Comparison of ENCODE assay signal across 7 cellular contexts in the genomic region with DNA sequence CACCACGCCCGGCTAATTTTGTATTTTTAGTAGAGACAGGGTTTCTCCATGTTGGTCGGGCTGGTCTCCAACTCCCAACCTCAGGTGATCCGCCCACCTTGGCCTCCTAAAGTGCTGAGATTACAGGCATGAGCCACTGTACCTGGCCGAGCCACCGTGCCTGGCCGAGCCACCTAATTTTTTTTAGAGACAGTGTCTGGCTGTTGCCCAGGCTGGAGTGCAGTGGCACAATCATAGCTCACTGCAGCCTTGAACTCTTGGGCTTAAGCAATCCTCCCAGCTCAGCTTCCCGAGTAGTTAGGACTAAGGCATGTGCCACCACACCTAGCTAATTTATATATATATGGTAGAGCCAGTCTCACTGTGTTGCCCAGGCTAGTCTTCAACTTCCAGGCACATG. TPM values are rescaled to one million over a fixed set of nuclear protein-coding genes. Genes with fewer than 3 reads are reported as not detected.
DNase-seq lines count a peak whose midpoint lies in the region; ATAC-seq, FAIRE-seq and TF ChIP-seq lines count a peak whose summit lies in the region.
"Not testable (repeated sequence)": the region's sequence is repeated elsewhere in the genome, so short reads cannot be mapped to it uniquely, and the experiment has no call there.

No MANE protein-coding gene starts in this region.

- peaks cover 37% of the 10 kb centered on the region for H3K36me3 Mint-ChIP-seq in CD4-positive, alpha-beta T cell (ENCODE audit: low read depth)
- peaks cover 73% of the 10 kb centered on the region for H3K36me3 Mint-ChIP-seq in activated CD4-positive, alpha-beta T cell treated with anti-CD3 and anti-CD28 coated beads, Interleukin-2, amount 10 ng/mL, durations not matched to agents 24 days and 14 days (ENCODE audit: low read depth)

- TF ChIP-seq CTCF in CD4-positive, alpha-beta T cell (IDR thresholded peaks at IDR 0.05); OCI-LY1 (IDR thresholded peaks at IDR 0.05; ENCODE audit: low read length); K562 (IDR thresholded peaks at IDR 0.05 in 2 of 3, conservative IDR thresholded peaks at IDR 0.05 in 1 of 3; ENCODE audit: insufficient read depth in 2 of 3, low read depth in 1 of 3, low read length in 3 of 3); cardiac muscle cell (IDR thresholded peaks at IDR 0.05; ENCODE audit: low read depth, low read length); prostate gland (IDR thresholded peaks at IDR 0.05): not testable (repeated sequence)

- H3K4me1 ChIP-seq in OCI-LY1 (ENCODE audit: insufficient read depth, low read length, severe bottlenecking) (peaks cover 71% of the 10 kb centered on the region), K562 (replicated peaks in 1 of 2; ENCODE audit: control insufficient read depth in 2 of 2, insufficient read depth in 2 of 2, low read length in 2 of 2) (peaks cover 17 to 36% of the 10 kb centered on the region in 2 experiments; a peak in 4 of 5 replicates), cardiac muscle cell (ENCODE audit: low read depth) (peaks cover 22% of the 10 kb centered on the region)
- not testable (repeated sequence) for H3K4me1 ChIP-seq in prostate gland (replicated peaks)

- not testable (repeated sequence) for H2AFZ ChIP-seq in OCI-LY1 (ENCODE audit: low read length); K562 (ENCODE audit: low read depth, low read length)

- not testable (repeated sequence) for BruUV-seq in K562 (replicated peaks; lab: Mats Ljungman, UMichigan)

- H3K27me3 Mint-ChIP-seq in CD4-positive, alpha-beta T cell; activated CD4-positive, alpha-beta T cell treated with anti-CD3 and anti-CD28 coated beads, Interleukin-2, amount 10 ng/mL, durations not matched to agents 24 days and 14 days: not testable (repeated sequence)

- not testable (repeated sequence) for H3K9me2 ChIP-seq in OCI-LY1 (ENCODE audit: low read depth, low read length)

- not testable (repeated sequence) for H3K9me3 ChIP-seq in CD4-positive, alpha-beta T cell (ENCODE audit: control insufficient read depth, low read length); OCI-LY1 (ENCODE audit: low read length); K562 (replicated peaks; ENCODE audit: control insufficient read depth, insufficient read depth, low read depth, low read length); cardiac muscle cell (ENCODE audit: low read depth); prostate gland

- H3K9me1 ChIP-seq in K562 (ENCODE audit: control insufficient read depth, insufficient read depth, low read length), result peaks cover 16% of the 10 kb centered on the region

- peak overlapping the region; percentile 12 for H3K27ac Mint-ChIP-seq in CD4-positive, alpha-beta T cell
- H3K27ac Mint-ChIP-seq in activated CD4-positive, alpha-beta T cell treated with anti-CD3 and anti-CD28 coated beads, Interleukin-2, amount 10 ng/mL, durations not matched to agents 24 days and 14 days, result peak overlapping the region; percentile 46

- not testable (repeated sequence) for DNase-seq in CD4-positive, alpha-beta T cell; activated CD4-positive, alpha-beta T cell treated with anti-CD3 and anti-CD28 coated beads, Interleukin-2, amount 10 ng/mL, durations not matched to agents 24 days and 14 days; K562 (ENCODE audit: extremely low read depth in 1 of 4, low spot score in 3 of 4); cardiac muscle cell (ENCODE audit: low read depth in 1 of 2, low spot score in 1 of 2); prostate gland (ENCODE audit: low spot score)
- peak; percentile 27 for DNase-seq in mucosa of gallbladder (ENCODE audit: low spot score)

- not testable (repeated sequence) for TF ChIP-seq RAD21 in K562 (CRISPR knock-in tag; conservative IDR thresholded peaks at IDR 0.05 in 1 of 2, IDR thresholded peaks at IDR 0.05 in 1 of 2)

- peaks cover 71% of the 10 kb centered on the region for H3K79me2 ChIP-seq in OCI-LY1 (ENCODE audit: insufficient read depth, low read length)
- peaks cover 76% of the 10 kb centered on the region for H3K79me2 ChIP-seq in K562 (ENCODE audit: control insufficient read depth, insufficient read depth, low read length)

- H3K9ac ChIP-seq in OCI-LY1 (ENCODE audit: low read length) (peak overlapping the region; percentile 23; the same call in 1 of the 2 replicates), K562 (ENCODE audit: insufficient read depth in 1 of 2, low read depth in 2 of 2, low read length in 2 of 2) (0 out of 4 replicates have a peak overlapping the region, but pooled peaks of 1 of the 2 experiments have one; percentile 40)

- not testable (repeated sequence) for H3F3A ChIP-seq in OCI-LY1 (ENCODE audit: insufficient read depth, low read length)

- H3K4me1 Mint-ChIP-seq in CD4-positive, alpha-beta T cell (ENCODE audit: low read depth), result peaks cover 63% of the 10 kb centered on the region
- peaks cover 62% of the 10 kb centered on the region for H3K4me1 Mint-ChIP-seq in activated CD4-positive, alpha-beta T cell treated with anti-CD3 and anti-CD28 coated beads, Interleukin-2, amount 10 ng/mL, durations not matched to agents 24 days and 14 days

- WGBS in K562 (ENCODE audit: insufficient coverage, low coverage, missing lambda C conversion rate), result 94% methylated on average over 4 of the region's 8 CpGs
- 78% methylated on average over 8 of the region's 8 CpGs for WGBS in prostate gland

- not testable (repeated sequence) for H3K27ac ChIP-seq in CD4-positive, alpha-beta T cell (ENCODE audit: low read depth, low read length)
- H3K27ac ChIP-seq in OCI-LY1 (ENCODE audit: low read depth, low read length, poor library complexity, severe bottlenecking) (peak overlapping the region; percentile 59), K562 (ENCODE audit: extremely low read depth, low read depth, low read length) (peak overlapping the region; percentile 40; the same call in 1 of the 3 replicates), cardiac muscle cell (peak overlapping the region; percentile 7), prostate gland (peak overlapping the region; percentile 3 to 98)

- H3K4me3 ChIP-seq in OCI-LY1 (ENCODE audit: low read depth, low read length, poor library complexity, severe bottlenecking), result peak overlapping the region; percentile 16
- not testable (repeated sequence) for H3K4me3 ChIP-seq in K562, cardiac muscle cell, prostate gland

- POLR2A ChIA-PET in CD4-positive, alpha-beta T cell (lab: Charles Lee), result interaction anchor here (0.5 to 5.0 kb wide), 5 partner anchors 9 to 54 kb away, joined by 3 to 92 read pairs (median 41); a partner anchor contains a TSS
- POLR2A ChIA-PET in K562 (lab: Yijun Ruan, JAX), result interaction anchor here (1.0 to 1.2 kb wide), 2 partner anchors 9 to 11 kb away, joined by 4 read pairs; no protein-coding TSS in a partner anchor

- H3K4me3 Mint-ChIP-seq in CD4-positive, alpha-beta T cell, result peak overlapping the region; percentile 27
- not testable (repeated sequence) for H3K4me3 Mint-ChIP-seq in activated CD4-positive, alpha-beta T cell treated with anti-CD3 and anti-CD28 coated beads, Interleukin-2, amount 10 ng/mL, durations not matched to agents 24 days and 14 days

- not testable (repeated sequence) for ATAC-seq in CD4-positive, alpha-beta T cell (ENCODE audit: poor library complexity); K562

- not testable (repeated sequence) for H3K27me3 ChIP-seq in CD4-positive, alpha-beta T cell (ENCODE audit: control insufficient read depth, insufficient read depth, low read length); OCI-LY1 (ENCODE audit: insufficient read depth, low read length); K562 (ENCODE audit: control insufficient read depth in 2 of 2, insufficient read depth in 2 of 2, low read length in 2 of 2); cardiac muscle cell; prostate gland (replicated peaks; ENCODE audit: insufficient read depth)

- peak overlapping the region; percentile 52 for H3K4me2 ChIP-seq in OCI-LY1 (ENCODE audit: low read length)
- H3K4me2 ChIP-seq in K562 (ENCODE audit: insufficient read depth, low read length), result 0 out of 2 replicates have a peak overlapping the region, but pooled peaks have one; percentile 27

- TF ChIP-seq POLR2A in K562 (conservative IDR thresholded peaks at IDR 0.05); prostate gland (IDR thresholded peaks at IDR 0.05): not testable (repeated sequence)

- H3K9me3 Mint-ChIP-seq in CD4-positive, alpha-beta T cell; activated CD4-positive, alpha-beta T cell treated with anti-CD3 and anti-CD28 coated beads, Interleukin-2, amount 10 ng/mL, durations not matched to agents 24 days and 14 days: not testable (repeated sequence)

- intact Hi-C loops in CD4-positive, alpha-beta T cell (cut with DNase I, micrococcal nuclease); K562 (cut with micrococcal nuclease); prostate gland (cut with DNase I): not testable (repeated sequence)
- intact Hi-C loops in activated CD4-positive, alpha-beta T cell treated with anti-CD3 and anti-CD28 coated beads, Interleukin-2, amount 10 ng/mL, durations not matched to agents 24 days and 14 days (cut with micrococcal nuclease), result loop anchor here (10.0 kb wide), 1 partner anchor 239 kb away; a partner anchor contains a TSS

- not testable (repeated sequence) for TF ChIP-seq EP300 in K562 (IDR thresholded peaks at IDR 0.05; ENCODE audit: low read length)

- in situ Hi-C loops in K562 (cut with MboI), result not testable (repeated sequence)

- H4K20me1 ChIP-seq in OCI-LY1 (ENCODE audit: insufficient read depth, low read length), result not testable (repeated sequence)
- H4K20me1 ChIP-seq in K562 (replicated peaks; ENCODE audit: control insufficient read depth, insufficient read depth, low read length), result peaks cover 14% of the 10 kb centered on the region; the same call in 1 of the 2 replicates

- CTCF ChIA-PET in CD4-positive, alpha-beta T cell (lab: Charles Lee), result interaction anchor here (2.3 to 3.4 kb wide), 2 partner anchors 9 to 22 kb away, joined by 8 to 9 read pairs; no protein-coding TSS in a partner anchor
- CTCF ChIA-PET in K562 (lab: Yijun Ruan, JAX; ENCODE audit: low intra/inter-chr PET ratio), result not testable (repeated sequence)

- not testable (repeated sequence) for FAIRE-seq in K562 (lab: Jason Lieb, UNC)

- H3K36me3 ChIP-seq in OCI-LY1 (ENCODE audit: insufficient read depth, low read length), result peaks cover 74% of the 10 kb centered on the region
- H3K36me3 ChIP-seq in K562 (ENCODE audit: control insufficient read depth, insufficient read depth, low read length), result peaks cover 50% of the 10 kb centered on the region
- not testable (repeated sequence) for H3K36me3 ChIP-seq in cardiac muscle cell, prostate gland

RNA-seq across cellular contexts. Expression of a gene that starts 2.6 kb away (rescaled TPM):
- total RNA-seq in CD4-positive, alpha-beta T cell, result 10 to 100 TPM; 67.2 to 69.9 TPM
- total RNA-seq in activated CD4-positive, alpha-beta T cell treated with anti-CD3 and anti-CD28 coated beads, Interleukin-2, amount 10 ng/mL, durations not matched to agents 24 days and 14 days, result 209 and 218 TPM in 2 replicates
- 399 and 583 TPM in 2 replicates for total RNA-seq in K562 (2011; cell fraction: chromatin; rRNA removed; ENCODE audit: low replicate concordance)
- total RNA-seq in K562 (2011; cell fraction: nucleolus; rRNA removed), result 378 and 395 TPM in 2 replicates
- total RNA-seq in K562 (2011; cell fraction: nucleoplasm; rRNA removed), result 386 and 451 TPM in 2 replicates
- total RNA-seq in K562 (2014; rRNA removed) (26.6 and 38.5 TPM in 2 replicates), K562 (2014; rRNA removed; fragmentation: Illumina TruSeq; extraction: Trizol) (26.9 and 27.2 TPM in 2 replicates), K562 (2015; rRNA removed; fragmentation: Illumina TruSeq; extraction: Trizol) (22.4 and 24.8 TPM in 2 replicates), K562 (2021) (73.9 and 84.2 TPM in 2 replicates), cardiac muscle cell (259 and 273 TPM in 2 replicates), mucosa of gallbladder (257 TPM), prostate gland (100 to 1,000 TPM in 1 of 2 donors, 10 to 100 TPM in 1; 62.7 to 128 TPM)
- polyA plus RNA-seq in K562 (2011; rRNA removed) (55.3 and 89.8 TPM in 2 replicates), K562 (2014; fragmentation: Illumina TruSeq; extraction: Trizol) (64.5 and 74.3 TPM in 2 replicates), K562 (2014; fragmentation: Nextera tagmentation; extraction: Ambion mirVana) (1 to 10 TPM; 1.1 TPM), K562 (2014; rRNA removed) (62.8 and 63.9 TPM in 2 replicates), cardiac muscle cell (225 and 238 TPM in 2 replicates)
- 94.7 and 107 TPM in 2 replicates for polyA plus RNA-seq in K562 (2011; cell fraction: cytosol; rRNA removed)
- 167 and 200 TPM in 2 replicates for polyA plus RNA-seq in K562 (2011; cell fraction: nucleus; rRNA removed)
- polyA plus RNA-seq in K562 (2012), result 57.0 and 119 TPM in 2 replicates
- polyA minus RNA-seq in K562 (2011; rRNA and poly(A)+ RNA removed), result 76.8 and 96.3 TPM in 2 replicates
- 59.7 and 96.8 TPM in 2 replicates for polyA minus RNA-seq in K562 (2011; cell fraction: cytosol; rRNA and poly(A)+ RNA removed)
- 55.1 and 75.6 TPM in 2 replicates for polyA minus RNA-seq in K562 (2011; cell fraction: nucleus; rRNA and poly(A)+ RNA removed)

RNA-seq across cellular contexts. Expression of a gene that starts 35.0 kb away (rescaled TPM):
- 10 to 100 TPM; 14.1 to 16.2 TPM for total RNA-seq in CD4-positive, alpha-beta T cell
- total RNA-seq in activated CD4-positive, alpha-beta T cell treated with anti-CD3 and anti-CD28 coated beads, Interleukin-2, amount 10 ng/mL, durations not matched to agents 24 days and 14 days, result 19.7 TPM in 2 replicates
- total RNA-seq in K562 (2011; cell fraction: chromatin; rRNA removed; ENCODE audit: low replicate concordance), result 11.6 and 24.3 TPM in 2 replicates
- total RNA-seq in K562 (2011; cell fraction: nucleolus; rRNA removed), result 22.4 and 24.5 TPM in 2 replicates
- total RNA-seq in K562 (2011; cell fraction: nucleoplasm; rRNA removed), result 18.8 and 20.0 TPM in 2 replicates
- 6.9 and 11.7 TPM in 2 replicates for total RNA-seq in K562 (2014; rRNA removed)
- 6.3 and 7.7 TPM in 2 replicates for total RNA-seq in K562 (2014; rRNA removed; fragmentation: Illumina TruSeq; extraction: Trizol)
- 9.2 and 9.5 TPM in 2 replicates for total RNA-seq in K562 (2015; rRNA removed; fragmentation: Illumina TruSeq; extraction: Trizol)
- total RNA-seq in K562 (2021), result 11.9 and 12.4 TPM in 2 replicates
- polyA plus RNA-seq in K562 (2011; rRNA removed), result 5.0 and 5.1 TPM in 2 replicates
- polyA plus RNA-seq in K562 (2011; cell fraction: cytosol; rRNA removed), result 5.5 and 6.0 TPM in 2 replicates
- polyA plus RNA-seq in K562 (2011; cell fraction: nucleus; rRNA removed), result 3.8 and 5.5 TPM in 2 replicates
- 2.4 and 3.0 TPM in 2 replicates for polyA plus RNA-seq in K562 (2012)
- 4.2 and 5.3 TPM in 2 replicates for polyA plus RNA-seq in K562 (2014; fragmentation: Illumina TruSeq; extraction: Trizol)
- under 1 TPM; 0.56 to 0.99 TPM for polyA plus RNA-seq in K562 (2014; fragmentation: Nextera tagmentation; extraction: Ambion mirVana)
- polyA plus RNA-seq in K562 (2014; rRNA removed), result 5.2 and 6.8 TPM in 2 replicates
- polyA minus RNA-seq in K562 (2011; rRNA and poly(A)+ RNA removed), result 13.2 and 19.0 TPM in 2 replicates
- polyA minus RNA-seq in K562 (2011; cell fraction: cytosol; rRNA and poly(A)+ RNA removed), result 14.0 and 14.1 TPM in 2 replicates
- 7.5 and 9.2 TPM in 2 replicates for polyA minus RNA-seq in K562 (2011; cell fraction: nucleus; rRNA and poly(A)+ RNA removed)
- total RNA-seq in cardiac muscle cell, result 14.8 and 19.3 TPM in 2 replicates
- 10.3 and 11.5 TPM in 2 replicates for polyA plus RNA-seq in cardiac muscle cell
- total RNA-seq in mucosa of gallbladder, result 10.2 TPM
- 10 to 100 TPM; 12.0 to 20.7 TPM for total RNA-seq in prostate gland
